In the genomic region with DNA sequence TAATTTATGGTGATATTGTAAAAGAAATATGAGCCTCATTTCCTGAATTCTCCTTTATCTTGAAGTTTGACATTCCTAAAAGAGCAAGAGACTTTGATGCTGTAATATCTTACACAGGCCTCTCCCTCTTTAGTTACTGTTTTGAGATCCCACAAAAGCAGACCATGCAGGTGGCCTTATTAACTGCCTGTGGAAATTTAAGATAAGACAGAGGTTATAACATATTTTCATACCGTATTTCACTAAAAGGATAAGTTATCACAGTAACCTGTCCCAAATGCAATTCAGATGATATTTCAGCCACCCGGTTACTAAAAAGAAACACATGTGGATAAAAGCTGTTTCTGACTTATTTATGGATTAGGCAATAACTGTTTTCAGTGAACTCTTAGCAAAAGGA, we compare ENCODE assay signal across 16 cellular contexts.
DNase-seq lines count a peak whose midpoint lies in the region; ATAC-seq and TF ChIP-seq lines count a peak whose summit lies in the region.
"Had no signal": no experiment of that assay in that cellular context is flagged by ENCODE, and none has a peak within 500 bp of the region (broad histone marks: within the 10 kb centered on the region; RNA-seq: fewer than 3 reads in every experiment).

No MANE protein-coding gene starts in this region.

- H3K9ac ChIP-seq in fibroblast of lung (ENCODE audit: insufficient read depth, low read length), result no peak overlapping the region

- no peaks in the 10 kb centered on the region for H3K9me3 Mint-ChIP-seq in HFFc6

- no peaks in the 10 kb centered on the region for H3K27me3 ChIP-seq in fibroblast of lung (ENCODE audit: control insufficient read depth, insufficient read depth, low read length)
- H3K27me3 ChIP-seq in heart left ventricle, result no peaks in the 10 kb centered on the region

- TF ChIP-seq CTCF in HFFc6 (IDR thresholded peaks at IDR 0.05) (no peak), fibroblast of lung (conservative IDR thresholded peaks at IDR 0.05 in 1 of 2, IDR thresholded peaks at IDR 0.05 in 1 of 2; ENCODE audit: low read depth in 1 of 2, low read length in 2 of 2) (no peak), heart left ventricle (IDR thresholded peaks at IDR 0.05) (no peak)

- H3K4me1 Mint-ChIP-seq in HFFc6 (ENCODE audit: low read depth), result peaks cover 27% of the 10 kb centered on the region

- peak overlapping the region; percentile 40 for H3K4me2 ChIP-seq in fibroblast of lung (ENCODE audit: extremely low read depth, insufficient read depth, low read length)

- no peak overlapping the region for H2AFZ ChIP-seq in fibroblast of lung (ENCODE audit: low read length)

- peaks cover 3% of the 10 kb centered on the region for H3K4me1 ChIP-seq in fibroblast of lung (ENCODE audit: control insufficient read depth, extremely low read depth, insufficient read depth, low read length)
- H3K4me1 ChIP-seq in heart left ventricle, result peaks cover 0 to 3% (median 0%) of the 10 kb centered on the region in 12 donors

- H3K9me3 ChIP-seq in fibroblast of lung (ENCODE audit: control insufficient read depth, insufficient read depth, low read depth, low read length) (no peaks in the 10 kb centered on the region), heart left ventricle (no peaks in the 10 kb centered on the region)

- DNase-seq in A172 (ENCODE audit: low spot score) (peak; percentile 11), HFFc6 (no peak), fibroblast of lung (ENCODE audit: low read depth in 2 of 2) (peak in 1 of 2 donors; percentile 74), left cardiac atrium (no peak), heart left ventricle (no peak), ureter (ENCODE audit: low spot score) (no peak)
- DNase-seq: AML-193, DND-41, GF-D8, GOT3, KG1, NCI-H1105 treated with DMSO at 0.1 percent for 48 hours, NCI-H1930, NCI-H2171 had no signal

- H3K36me3 ChIP-seq in fibroblast of lung (ENCODE audit: control insufficient read depth, insufficient read depth, low read length), result no peaks in the 10 kb centered on the region
- no peaks in the 10 kb centered on the region for H3K36me3 ChIP-seq in heart left ventricle

- H3K27ac Mint-ChIP-seq in HFFc6, result peak overlapping the region; percentile 18; the same call in 1 of the 2 replicates

- H3K27ac ChIP-seq in fibroblast of lung (ENCODE audit: insufficient read depth, low read length) (no peak overlapping the region), heart left ventricle (no peak overlapping the region)

- intact Hi-C loops in left cardiac atrium (cut with DNase I), result no loop called here
- intact Hi-C loops in heart left ventricle (cut with DNase I), result no loop called here

- WGBS in heart left ventricle, 4 donors, result 60 to 73% (median 70%) methylated on average over 2 of the region's 2 CpGs

- no peaks in the 10 kb centered on the region for H4K20me1 ChIP-seq in fibroblast of lung (ENCODE audit: control insufficient read depth, extremely low read depth, insufficient read depth, low read length)

- peak; percentile 66 for ATAC-seq in SK-N-SH treated with all-trans-retinoic acid at 6 μM for 48 hours
- no peak for ATAC-seq in left cardiac atrium
- no peak for ATAC-seq in heart left ventricle
- ATAC-seq in HG02623 (IDR thresholded peaks at IDR 0.05; ENCODE audit: unreplicated experiment), result no peak

- H3K4me3 ChIP-seq in fibroblast of lung (replicated peaks in 1 of 4; ENCODE audit: control extremely low read depth in 1 of 4, insufficient read depth in 1 of 4, low read depth in 3 of 4, low read length in 4 of 4), result no peak overlapping the region
- H3K4me3 ChIP-seq in heart left ventricle, result no peak overlapping the region

- peaks cover 53% of the 10 kb centered on the region for H3K36me3 Mint-ChIP-seq in HFFc6 (ENCODE audit: low read depth)

- peak overlapping the region; percentile 4; the same call in 1 of the 2 replicates for H3K4me3 Mint-ChIP-seq in HFFc6

- H3K27me3 Mint-ChIP-seq in HFFc6 (ENCODE audit: insufficient read depth), result no peaks in the 10 kb centered on the region

- no peak for TF ChIP-seq POLR2A in heart left ventricle (IDR thresholded peaks at IDR 0.05)

- H3K79me2 ChIP-seq in fibroblast of lung (ENCODE audit: control insufficient read depth, insufficient read depth, low read length), result peaks cover 23% of the 10 kb centered on the region

TF ChIP-seq in SK-N-SH treated with all-trans-retinoic acid at 6 μM for 48 hours, 23 proteins besides CTCF, POLR2A, EP300 and RAD21:
- TF ChIP-seq ZNF8 (CRISPR knock-in tag; IDR thresholded peaks at IDR 0.05) (no peak), PPARA (CRISPR knock-in tag; IDR thresholded peaks at IDR 0.05; ENCODE audit: borderline replicate concordance) (no peak)
